ENCODE assay signal across 35 cellular contexts in genomic region chr9:126775926-126776325, GRCh38.
"Had no signal": no experiment of that assay in that cellular context is flagged by ENCODE, and none has a peak within 500 bp of the region (broad histone marks: within the 10 kb centered on the region; RNA-seq: fewer than 3 reads in every experiment).

No MANE protein-coding gene starts in this region.

- H3K4me3 Mint-ChIP-seq: activated CD4-positive, alpha-beta T cell treated with anti-CD3 and anti-CD28 coated beads, Interleukin-2, amount 10 ng/mL, durations not matched to agents 24 days and 14 days; activated CD8-positive, alpha-beta memory T cell treated with anti-CD3 and anti-CD28 coated beads, Interleukin-2, amount 10 ng/mL, durations not matched to agents 7 days and 5 days; activated naive CD4-positive, alpha-beta T cell treated with anti-CD3 and anti-CD28 coated beads, Interleukin-2, amount 50 U/mL, for 24 hours; brain; T-cell; T-helper 17 cell had no signal

- ATAC-seq: activated CD8-positive, alpha-beta memory T cell treated with anti-CD3 and anti-CD28 coated beads, Interleukin-2, amount 10 ng/mL, durations not matched to agents 7 days and 5 days; Right ventricle myocardium inferior; SK-N-SH treated with all-trans-retinoic acid at 6 μM for 48 hours; T-cell; T-helper 17 cell had no signal

- FAIRE-seq: bronchial epithelial cell, colon, RCC 7860 had no signal

- H3K36me3 ChIP-seq: WERI-Rb-1 had no signal

- H3K4me1 Mint-ChIP-seq: activated CD4-positive, alpha-beta T cell treated with anti-CD3 and anti-CD28 coated beads, Interleukin-2, amount 10 ng/mL, durations not matched to agents 24 days and 14 days; activated naive CD4-positive, alpha-beta T cell treated with anti-CD3 and anti-CD28 coated beads, Interleukin-2, amount 50 U/mL, for 24 hours; T-cell; T-helper 17 cell had no signal

- DNase-seq: activated CD4-positive, alpha-beta T cell treated with anti-CD3 and anti-CD28 coated beads for 1 hour; activated CD4-positive, alpha-beta T cell treated with anti-CD3 and anti-CD28 coated beads, Interleukin-2, amount 10 ng/mL, durations not matched to agents 24 days and 14 days; activated CD4-positive, alpha-beta T cell treated with anti-CD3 and anti-CD28 coated beads, Interleukin-2, amount 50 U/mL, for 4 hours; activated CD4-positive, CD25-positive, alpha-beta regulatory T cell; activated CD8-positive, alpha-beta memory T cell treated with anti-CD3 and anti-CD28 coated beads for 24 hours; activated CD8-positive, alpha-beta memory T cell treated with anti-CD3 and anti-CD28 coated beads, Interleukin-2, amount 10 ng/mL, durations not matched to agents 7 days and 5 days; activated effector memory CD4-positive, alpha-beta T cell treated with anti-CD3 and anti-CD28 coated beads, Interleukin-2, amount 50 U/mL, for 16 hours; activated naive CD4-positive, alpha-beta T cell treated with Interleukin-2 at 50 U/mL for 16 hours; activated T-cell treated with anti-CD3 and anti-CD28 coated beads, Interleukin-2, amount 50 U/mL, for 48 hours; anterior cingulate cortex; caudate nucleus; MM.1S; MV-4-11; NCI-H1092; NCI-H1436 treated with DMSO at 0.1 percent for 48 hours; NCI-H1694 treated with DMSO at 0.1 percent for 48 hours; NCI-H2029; NCI-H510A; NCI-H526; NCI-H748 treated with DMSO at 0.1 percent for 48 hours; NK-92 treated with Interleukin-12 subunit alpha and Interleukin-12 subunit beta, amount 100 ng/mL, for 24 hours; PC-9; SIG-M5; T-cell; T-helper 17 cell; WERI-Rb-1 had no signal

- H3K4me2 ChIP-seq: KMS-11, PC-9 had no signal

- H3K4me3 ChIP-seq: PC-9 had no signal

- H3K9me3 Mint-ChIP-seq: activated CD4-positive, alpha-beta T cell treated with anti-CD3 and anti-CD28 coated beads, Interleukin-2, amount 10 ng/mL, durations not matched to agents 24 days and 14 days; activated naive CD4-positive, alpha-beta T cell treated with anti-CD3 and anti-CD28 coated beads, Interleukin-2, amount 50 U/mL, for 24 hours; T-cell had no signal

- H3K36me3 Mint-ChIP-seq: activated CD8-positive, alpha-beta memory T cell treated with anti-CD3 and anti-CD28 coated beads, Interleukin-2, amount 10 ng/mL, durations not matched to agents 7 days and 5 days; activated naive CD4-positive, alpha-beta T cell treated with anti-CD3 and anti-CD28 coated beads, Interleukin-2, amount 50 U/mL, for 24 hours; brain; T-cell had no signal

- H3K27ac Mint-ChIP-seq: activated CD4-positive, alpha-beta T cell treated with anti-CD3 and anti-CD28 coated beads, Interleukin-2, amount 10 ng/mL, durations not matched to agents 24 days and 14 days; activated CD8-positive, alpha-beta memory T cell treated with anti-CD3 and anti-CD28 coated beads, Interleukin-2, amount 10 ng/mL, durations not matched to agents 7 days and 5 days; activated naive CD4-positive, alpha-beta T cell treated with anti-CD3 and anti-CD28 coated beads, Interleukin-2, amount 50 U/mL, for 24 hours; brain; T-cell; T-helper 17 cell had no signal

- H2AFZ ChIP-seq: PC-9 had no signal

- H3K27ac ChIP-seq: KMS-11, PC-9, RWPE1, WERI-Rb-1 had no signal

- H3K9ac ChIP-seq: KMS-11 had no signal
